26 cellular contexts compared by ENCODE assay signal in the genomic region with DNA sequence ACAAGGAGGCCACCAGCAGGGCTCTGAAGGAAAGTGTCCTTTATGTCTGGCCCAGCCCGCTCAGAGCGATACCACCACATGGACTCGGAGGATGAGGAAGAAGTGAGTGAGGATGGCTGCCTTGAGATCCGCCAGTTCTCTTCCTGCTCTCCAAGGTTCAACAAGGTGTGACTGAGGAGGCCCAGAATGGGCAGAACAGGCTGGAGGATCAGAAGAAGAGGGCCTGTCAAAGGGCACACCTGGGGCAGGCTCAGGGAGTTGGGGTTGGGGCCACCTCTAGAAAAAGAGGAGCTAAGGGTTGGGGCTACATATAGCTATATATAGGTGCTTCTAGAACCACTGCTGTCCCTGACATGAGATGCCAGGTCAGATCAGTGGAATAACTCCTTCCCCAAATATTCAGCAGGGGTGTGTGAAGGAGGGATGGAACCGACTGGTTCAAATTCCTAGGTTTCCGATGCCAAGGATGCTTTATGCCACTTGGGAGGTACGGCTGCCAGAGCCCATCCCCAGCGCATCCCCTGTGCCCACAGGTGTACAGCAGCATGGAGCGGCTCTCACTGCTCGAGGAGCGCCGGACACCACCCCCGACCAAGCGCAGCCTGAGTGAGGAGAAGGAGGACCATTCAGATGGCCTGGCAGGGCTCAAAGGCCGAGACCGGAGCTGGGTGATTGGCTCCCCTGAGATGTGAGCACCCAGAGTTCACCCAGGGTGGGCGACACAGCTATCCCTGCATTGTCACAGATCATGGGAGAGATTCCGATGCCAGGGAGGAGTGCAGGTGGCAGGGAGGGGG.
"Had no signal": no experiment of that assay in that cellular context is flagged by ENCODE, and none has a peak within 500 bp of the region (broad histone marks: within the 10 kb centered on the region; RNA-seq: fewer than 3 reads in every experiment).

No MANE protein-coding gene starts in this region.

- H3K4me3 Mint-ChIP-seq: activated CD4-positive, alpha-beta T cell treated with anti-CD3 and anti-CD28 coated beads for 36 hours; activated CD8-positive, alpha-beta T cell treated with anti-CD3 and anti-CD28 coated beads, Interleukin-2, amount 10 ng/mL, durations not matched to agents 7 days and 5 days; activated naive CD4-positive, alpha-beta T cell treated with anti-CD3 and anti-CD28 coated beads, Interleukin-2, amount 10 ng/mL, durations not matched to agents 7 days and 5 days; activated T-cell treated with anti-CD3 and anti-CD28 coated beads, Interleukin-2, amount 50 U/mL, for 72 hours; dendritic cell treated with granulocyte-macrophage colony-stimulating factor and Interleukin-4, amounts not matched to agents 40 ng/mL and 50 ng/mL, for 4 days; mesothelial cell of epicardium; naive B cell had no signal

- DNase-seq: activated CD4-positive, alpha-beta T cell treated with anti-CD3 and anti-CD28 coated beads for 36 hours; activated CD4-positive, CD25-positive, alpha-beta regulatory T cell; activated CD8-positive, alpha-beta T cell treated with anti-CD3 and anti-CD28 coated beads, Interleukin-2, amount 10 ng/mL, durations not matched to agents 7 days and 5 days; activated naive CD4-positive, alpha-beta T cell treated with anti-CD3 and anti-CD28 coated beads, Interleukin-2, amount 10 ng/mL, durations not matched to agents 7 days and 5 days; activated T-cell treated with anti-CD3 and anti-CD28 coated beads for 4 hours; activated T-cell treated with anti-CD3 and anti-CD28 coated beads, Interleukin-2, amount 50 U/mL, for 72 hours; amniotic stem cell; caudate nucleus; effector CD4-positive, alpha-beta T cell; esophagus squamous epithelium; foreskin melanocyte; hippocampal formation; kidney; left colon; naive B cell; nucleus accumbens; right cardiac atrium; stimulated activated CD4-positive, alpha-beta T cell treated with anti-CD3 and anti-CD28 coated beads, Interleukin-15, amount 100 ng/mL, for 24 hours; stimulated activated CD4-positive, alpha-beta T cell treated with anti-CD3 and anti-CD28 coated beads, Interleukin-2, amount 100 ng/mL, for 24 hours; stimulated activated naive CD4-positive, alpha-beta T cell; testis; trophoblast cell had no signal

- H3K27ac Mint-ChIP-seq: activated CD4-positive, alpha-beta T cell treated with anti-CD3 and anti-CD28 coated beads for 36 hours; activated CD8-positive, alpha-beta T cell treated with anti-CD3 and anti-CD28 coated beads, Interleukin-2, amount 10 ng/mL, durations not matched to agents 7 days and 5 days; activated naive CD4-positive, alpha-beta T cell treated with anti-CD3 and anti-CD28 coated beads, Interleukin-2, amount 10 ng/mL, durations not matched to agents 7 days and 5 days; activated T-cell treated with anti-CD3 and anti-CD28 coated beads, Interleukin-2, amount 50 U/mL, for 72 hours; dendritic cell treated with granulocyte-macrophage colony-stimulating factor and Interleukin-4, amounts not matched to agents 40 ng/mL and 50 ng/mL, for 4 days; mesothelial cell of epicardium had no signal

- H3K4me1 ChIP-seq: esophagus squamous epithelium had no signal

- H3K4me3 ChIP-seq: esophagus squamous epithelium, testis had no signal

- H3K27me3 Mint-ChIP-seq: activated CD4-positive, alpha-beta T cell treated with anti-CD3 and anti-CD28 coated beads for 36 hours; activated naive CD4-positive, alpha-beta T cell treated with anti-CD3 and anti-CD28 coated beads, Interleukin-2, amount 10 ng/mL, durations not matched to agents 7 days and 5 days; dendritic cell treated with granulocyte-macrophage colony-stimulating factor and Interleukin-4, amounts not matched to agents 40 ng/mL and 50 ng/mL, for 4 days; naive B cell had no signal

- ATAC-seq: activated CD4-positive, alpha-beta T cell treated with anti-CD3 and anti-CD28 coated beads for 36 hours; activated CD8-positive, alpha-beta T cell treated with anti-CD3 and anti-CD28 coated beads, Interleukin-2, amount 10 ng/mL, durations not matched to agents 7 days and 5 days; activated T-cell treated with anti-CD3 and anti-CD28 coated beads, Interleukin-2, amount 50 U/mL, for 72 hours; left colon; right cardiac atrium had no signal

- H3K9me3 ChIP-seq: esophagus squamous epithelium, testis had no signal

- H3K4me1 Mint-ChIP-seq: activated CD4-positive, alpha-beta T cell treated with anti-CD3 and anti-CD28 coated beads for 36 hours; activated naive CD4-positive, alpha-beta T cell treated with anti-CD3 and anti-CD28 coated beads, Interleukin-2, amount 10 ng/mL, durations not matched to agents 7 days and 5 days; naive B cell had no signal

- H3K27me3 ChIP-seq: brain microvascular endothelial cell, esophagus squamous epithelium, testis had no signal

- H3K9me3 Mint-ChIP-seq: activated naive CD4-positive, alpha-beta T cell treated with anti-CD3 and anti-CD28 coated beads, Interleukin-2, amount 10 ng/mL, durations not matched to agents 7 days and 5 days; activated T-cell treated with anti-CD3 and anti-CD28 coated beads, Interleukin-2, amount 50 U/mL, for 72 hours; dendritic cell treated with granulocyte-macrophage colony-stimulating factor and Interleukin-4, amounts not matched to agents 40 ng/mL and 50 ng/mL, for 4 days; mesothelial cell of epicardium had no signal

- H3K36me3 Mint-ChIP-seq: activated naive CD4-positive, alpha-beta T cell treated with anti-CD3 and anti-CD28 coated beads, Interleukin-2, amount 10 ng/mL, durations not matched to agents 7 days and 5 days; naive B cell had no signal

- H3K27ac ChIP-seq: brain microvascular endothelial cell, epithelial cell of prostate, esophagus squamous epithelium, testis had no signal
